In genomic region chr3:141335531-141336042, GRCh38 we compare ENCODE assay signal across 21 cellular contexts. TPM values are rescaled to one million over a fixed set of nuclear protein-coding genes. Genes with fewer than 3 reads are reported as not detected.
DNase-seq lines count a peak whose midpoint lies in the region; ATAC-seq and TF ChIP-seq lines count a peak whose summit lies in the region.
"Had no signal": no experiment of that assay in that cellular context is flagged by ENCODE, and none has a peak within 500 bp of the region (broad histone marks: within the 10 kb centered on the region; RNA-seq: fewer than 3 reads in every experiment).

No MANE protein-coding gene starts in this region.

- peaks cover 53% of the 10 kb centered on the region for H3K4me1 ChIP-seq in mesodermal cell (ENCODE audit: control insufficient read depth, insufficient read depth, low read length, poor library complexity, severe bottlenecking)

- H3K36me3 ChIP-seq in mesodermal cell (ENCODE audit: control insufficient read depth, insufficient read depth, low read length) = no peaks in the 10 kb centered on the region

- peak overlapping the region; percentile 13 for H3K27ac ChIP-seq in mesodermal cell (ENCODE audit: low read depth, low read length, severe bottlenecking)

- WGBS in mesodermal cell (ENCODE audit: insufficient coverage in 2 of 2), 2 experiments = 100% methylated on average over 1 of the region's 2 CpGs

- DNase-seq in COLO829 (ENCODE audit: low spot score) = peak; percentile 72
- DNase-seq in M059J (ENCODE audit: low read depth) = peak; percentile 67
- peak; percentile 86 for DNase-seq in choroid plexus epithelial cell (ENCODE audit: low read depth)
- no peak for DNase-seq in Kasumi-1 (lab: John Stamatoyannopoulos, UW)
- no peak for DNase-seq in activated CD4-positive, alpha-beta T cell treated with anti-CD3 and anti-CD28 coated beads for 1 hour
- DNase-seq in stimulated activated CD4-positive, alpha-beta T cell treated with anti-CD3 and anti-CD28 coated beads, Interleukin-1b, Interleukin-23, amount 100 ng/mL, for 48 hours = no peak
- DNase-seq: activated CD4-positive, alpha-beta T cell treated with anti-CD3 and anti-CD28 coated beads, Interleukin-2, amount 10 ng/mL, durations not matched to agents 24 days and 14 days; activated CD8-positive, alpha-beta memory T cell treated with anti-CD3 and anti-CD28 coated beads, Interleukin-2, amount 10 ng/mL, durations not matched to agents 7 days and 5 days; activated naive CD8-positive, alpha-beta T cell treated with anti-CD3 and anti-CD28 coated beads, Interleukin-2, amount 10 ng/mL, durations not matched to agents 7 days and 5 days; CD4-positive, alpha-beta memory T cell; foreskin melanocyte; H9; NCI-H1417; NCI-H69; stimulated activated CD4-positive, alpha-beta T cell treated with anti-CD3 and anti-CD28 coated beads, Interleukin-2, amount 100 ng/mL, for 24 hours; stimulated activated naive CD4-positive, alpha-beta T cell treated with Interleukin-2 at 50 U/mL for 16 hours; SW 1271 had no signal

- H3K4me3 ChIP-seq in choroid plexus epithelial cell (ENCODE audit: low read depth, low read length) = no peak overlapping the region
- no peak overlapping the region for H3K4me3 ChIP-seq in mesodermal cell (ENCODE audit: extremely low read depth, insufficient read depth, low read length, poor library complexity, severe bottlenecking)
- H3K4me3 ChIP-seq: lung had no signal

- H3K9me3 ChIP-seq in mesodermal cell (ENCODE audit: control insufficient read depth, low read length) = peaks cover 3% of the 10 kb centered on the region

- TF ChIP-seq CTCF in choroid plexus epithelial cell (conservative IDR thresholded peaks at IDR 0.05; ENCODE audit: low read depth, low read length) = no peak

- no peak for ATAC-seq in HG03045 (IDR thresholded peaks at IDR 0.05; ENCODE audit: unreplicated experiment)
- ATAC-seq: activated CD8-positive, alpha-beta memory T cell treated with anti-CD3 and anti-CD28 coated beads, Interleukin-2, amount 10 ng/mL, durations not matched to agents 7 days and 5 days; natural killer cell treated with Interleukin-12 subunit alpha and Interleukin-12 subunit beta and Interleukin-15 and Interleukin-18, amount 100 ng/mL, for 72 hours had no signal

RNA-seq across cellular contexts. Expression of gene ZBTB38, which starts 32.7 kb away (rescaled TPM):
- total RNA-seq in M059J (2014; rRNA removed; shearing (Covaris generic)) = 92.8 and 96.4 TPM in 2 replicates
- 37.0 TPM for polyA plus RNA-seq in mesodermal cell (2013, experiment 1 of 2)
- 34.1 TPM for polyA plus RNA-seq in mesodermal cell (2013, experiment 2 of 2)

Comparison
In these comparisons a context has a peak if more than half of its experiments do, and no peak if none do; other contexts are left out.
1. DNase-seq: peak in COLO829 (single experiment), M059J (single experiment) and choroid plexus epithelial cell (single experiment); none in Kasumi-1 (0 of 2), activated CD4-positive, alpha-beta T cell treated with anti-CD3 and anti-CD28 coated beads for 1 hour (single experiment) and stimulated activated CD4-positive, alpha-beta T cell treated with anti-CD3 and anti-CD28 coated beads, Interleukin-1b, Interleukin-23, amount 100 ng/mL, for 48 hours (single experiment).